ENCODE assay signal across 8 cellular contexts in genomic region chr1:11735854-11736745, GRCh38. TPM values are rescaled to one million over a fixed set of nuclear protein-coding genes. Genes with fewer than 3 reads are reported as not detected.
A peak's percentile ranks its signal among the peaks of the same experiment; 100 is the strongest.
DNase-seq lines count a peak whose midpoint lies in the region; ATAC-seq and TF ChIP-seq lines count a peak whose summit lies in the region.

AGTRAP (plus strand) TSS chr1:11736136; CDS start chr1:11736209, 73 bp downstream.

- TF ChIP-seq CTCF in osteoblast (IDR thresholded peaks at IDR 0.05; ENCODE audit: extremely low read depth, low read depth, low read length): no peak

- DNase-seq in DMS 273 treated with DMSO at 0.1 percent for 48 hours (lab: John Stamatoyannopoulos, UW) (peak; percentile 69), MV-4-11 (lab: John Stamatoyannopoulos, UW) (peak; percentile 90), SKM-1 (lab: John Stamatoyannopoulos, UW; ENCODE audit: unreplicated experiment) (peak; percentile 76), glomerular visceral epithelial cell (ENCODE audit: extremely low spot score) (peak; percentile 88), osteoblast (ENCODE audit: insufficient read length, low spot score, missing footprints) (peak; percentile 97)
- DNase-seq in activated naive CD4-positive, alpha-beta T cell treated with anti-CD3 and anti-CD28 coated beads, Interleukin-2, amount 50 U/mL, for 72 hours (ENCODE audit: low spot score in 2 of 2): peak; percentile 82 to 88

- peak within 1 kb of the TSS; percentile 94 for H3K4me3 ChIP-seq in osteoblast (ENCODE audit: insufficient read depth, low read length)

- peak within 1 kb of the TSS; percentile 92 for H3K4me2 ChIP-seq in osteoblast (ENCODE audit: insufficient read depth, low read length)

- peak within 1 kb of the TSS; percentile 81 for H3K27ac ChIP-seq in osteoblast (ENCODE audit: low read depth, low read length)
- peak within 1 kb of the TSS; percentile 78 for H3K27ac ChIP-seq in temporal lobe (ENCODE audit: low read depth, low read length)

- no peaks in the 10 kb centered on the region for H3K36me3 ChIP-seq in osteoblast (ENCODE audit: insufficient read depth, low read length)

- peak within 1 kb of the TSS; percentile 84 to 92 for H3K27ac Mint-ChIP-seq in activated naive CD4-positive, alpha-beta T cell treated with anti-CD3 and anti-CD28 coated beads, Interleukin-2, amount 50 U/mL, for 72 hours

- peaks cover 0 to 5% of the 10 kb centered on the region in 2 donors for H3K36me3 Mint-ChIP-seq in activated naive CD4-positive, alpha-beta T cell treated with anti-CD3 and anti-CD28 coated beads, Interleukin-2, amount 50 U/mL, for 72 hours

- peaks cover 16% of the 10 kb centered on the region for H4K20me1 ChIP-seq in osteoblast (ENCODE audit: insufficient read depth, low read length)

- H3K27me3 ChIP-seq in osteoblast (ENCODE audit: insufficient read depth, low read length): no peaks in the 10 kb centered on the region

- no peaks in the 10 kb centered on the region for H3K9me3 Mint-ChIP-seq in activated naive CD4-positive, alpha-beta T cell treated with anti-CD3 and anti-CD28 coated beads, Interleukin-2, amount 50 U/mL, for 72 hours

- H3K9me3 ChIP-seq in osteoblast (ENCODE audit: low read depth, low read length): no peaks in the 10 kb centered on the region

- peaks cover 14% of the 10 kb centered on the region for H3K79me2 ChIP-seq in osteoblast (ENCODE audit: insufficient read depth, low read length)

- ATAC-seq in GM21786 (IDR thresholded peaks at IDR 0.05; ENCODE audit: unreplicated experiment): peak; percentile 72
- peak; percentile 67 to 93 for ATAC-seq in activated naive CD4-positive, alpha-beta T cell treated with anti-CD3 and anti-CD28 coated beads, Interleukin-2, amount 50 U/mL, for 72 hours

- peaks cover 10% of the 10 kb centered on the region for H3K4me1 ChIP-seq in osteoblast (ENCODE audit: insufficient read depth, low read length)

- H2AFZ ChIP-seq in osteoblast (ENCODE audit: low read length): peak within 1 kb of the TSS; percentile 94

RNA-seq across cellular contexts. Expression of gene AGTRAP, which starts in this region (rescaled TPM):
- total RNA-seq in activated naive CD4-positive, alpha-beta T cell treated with anti-CD3 and anti-CD28 coated beads, Interleukin-2, amount 50 U/mL, for 72 hours: 10 to 100 TPM in 1 of 2 donors, 1 to 10 TPM in 1; 9.7 to 24.1 TPM
- total RNA-seq in osteoblast: 47.7 and 56.5 TPM in 2 replicates
- total RNA-seq in temporal lobe: 3.4 TPM

Comparison
In these comparisons a context has a peak if more than half of its experiments do, and no peak if none do; other contexts are left out.
1. Peak in every context shown above with its lines: DNase-seq, ATAC-seq, H3K4me3 ChIP-seq and H3K27ac ChIP-seq.